ENCODE assay signal across 32 cellular contexts in the genomic region with DNA sequence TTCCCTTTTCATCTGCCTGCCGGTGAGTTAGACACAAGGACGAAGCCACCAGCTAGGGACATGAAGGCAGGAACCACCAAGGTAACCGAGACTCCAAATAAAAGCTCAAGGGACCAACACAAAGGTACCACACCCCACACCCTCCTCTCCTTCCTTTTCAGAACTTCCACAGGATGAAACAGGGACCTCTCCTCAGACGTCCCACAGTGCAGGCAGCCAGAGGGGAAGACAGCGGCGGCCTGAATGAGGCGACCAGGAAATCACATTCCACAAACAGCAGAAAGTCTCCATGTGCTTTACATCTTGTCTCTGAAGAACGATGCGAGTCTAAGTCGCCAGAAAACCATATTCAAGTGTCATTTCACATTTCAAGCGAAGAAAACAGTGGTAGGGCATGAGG.
"Had no signal": no experiment of that assay in that cellular context is flagged by ENCODE, and none has a peak within 500 bp of the region (broad histone marks: within the 10 kb centered on the region; RNA-seq: fewer than 3 reads in every experiment).

No MANE protein-coding gene starts in this region.

- ATAC-seq: activated CD4-positive, alpha-beta T cell treated with anti-CD3 and anti-CD28 coated beads for 36 hours; activated naive CD4-positive, alpha-beta T cell treated with anti-CD3 and anti-CD28 coated beads, Interleukin-2, amount 50 U/mL, for 72 hours; activated naive CD8-positive, alpha-beta T cell treated with anti-CD3 and anti-CD28 coated beads, Interleukin-2, amount 50 U/mL, for 24 hours had no signal

- H3K36me3 Mint-ChIP-seq: activated naive CD4-positive, alpha-beta T cell treated with anti-CD3 and anti-CD28 coated beads, Interleukin-2, amount 50 U/mL, for 72 hours had no signal

- H3K27ac Mint-ChIP-seq: activated B cell treated with CpG ODN at 0.5 μM for 24 hours; activated CD4-positive, alpha-beta memory T cell treated with anti-CD3 and anti-CD28 coated beads, Interleukin-2, amount 10 ng/mL, durations not matched to agents 7 days and 5 days; activated CD4-positive, alpha-beta T cell treated with anti-CD3 and anti-CD28 coated beads for 36 hours; activated naive CD4-positive, alpha-beta T cell treated with anti-CD3 and anti-CD28 coated beads, Interleukin-2, amount 50 U/mL, for 72 hours; activated naive CD8-positive, alpha-beta T cell treated with anti-CD3 and anti-CD28 coated beads, Interleukin-2, amount 50 U/mL, for 24 hours; activated T-helper 1 cell treated with anti-CD3 and anti-CD28 coated beads, Interleukin-12 subunit alpha, Interleukin-12 subunit beta, Interleukin-2, Interleukin-4 antibody, amounts not matched to agents 30 ng/mL and 10 ng/mL and 1 ng/mL, durations not matched to agents 14 hours and 24 hours and 36 hours had no signal

- H3K4me3 Mint-ChIP-seq: activated B cell treated with CpG ODN at 0.5 μM for 24 hours; activated CD4-positive, alpha-beta memory T cell treated with anti-CD3 and anti-CD28 coated beads, Interleukin-2, amount 10 ng/mL, durations not matched to agents 7 days and 5 days; activated CD4-positive, alpha-beta T cell treated with anti-CD3 and anti-CD28 coated beads for 36 hours; activated naive CD8-positive, alpha-beta T cell treated with anti-CD3 and anti-CD28 coated beads, Interleukin-2, amount 50 U/mL, for 24 hours; activated T-helper 1 cell treated with anti-CD3 and anti-CD28 coated beads, Interleukin-12 subunit alpha, Interleukin-12 subunit beta, Interleukin-2, Interleukin-4 antibody, amounts not matched to agents 30 ng/mL and 10 ng/mL and 1 ng/mL, durations not matched to agents 14 hours and 24 hours and 36 hours; brain; central memory CD8-positive, alpha-beta T cell had no signal

- DNase-seq: activated B cell treated with CpG ODN at 0.5 μM for 24 hours; activated CD4-positive, alpha-beta memory T cell treated with anti-CD3 and anti-CD28 coated beads, Interleukin-2, amount 10 ng/mL, durations not matched to agents 7 days and 5 days; activated CD4-positive, alpha-beta T cell treated with anti-CD3 and anti-CD28 coated beads for 36 hours; activated CD4-positive, alpha-beta T cell treated with anti-CD3 and anti-CD28 coated beads, Interleukin-2, amount 50 U/mL, for 1 hour; activated effector memory CD4-positive, alpha-beta T cell treated with Interleukin-2 at 50 U/mL for 16 hours; activated naive CD4-positive, alpha-beta T cell; activated naive CD8-positive, alpha-beta T cell treated with anti-CD3 and anti-CD28 coated beads, Interleukin-2, amount 50 U/mL, for 24 hours; amniotic stem cell; MG63; MV-4-11; NCI-H1092 treated with DMSO at 0.1 percent for 48 hours; NCI-H1417 treated with DMSO at 0.1 percent for 48 hours; NCI-H1694; NCI-H2029; NCI-H2107; NCI-H2171 treated with DMSO at 0.1 percent for 48 hours; NCI-H345; NCI-H510A; NCI-H526 treated with DMSO at 0.1 percent for 48 hours; NCI-H82; OCI-M1; Right ventricle myocardium superior; SJCRH30; SK-N-SH; T-helper 1 cell had no signal

- H3K27me3 Mint-ChIP-seq: activated CD4-positive, alpha-beta T cell treated with anti-CD3 and anti-CD28 coated beads for 36 hours; brain had no signal

- H3K4me1 Mint-ChIP-seq: activated B cell treated with CpG ODN at 0.5 μM for 24 hours; activated CD4-positive, alpha-beta memory T cell treated with anti-CD3 and anti-CD28 coated beads, Interleukin-2, amount 10 ng/mL, durations not matched to agents 7 days and 5 days; activated CD4-positive, alpha-beta T cell treated with anti-CD3 and anti-CD28 coated beads for 36 hours; activated naive CD8-positive, alpha-beta T cell treated with anti-CD3 and anti-CD28 coated beads, Interleukin-2, amount 50 U/mL, for 24 hours; central memory CD8-positive, alpha-beta T cell had no signal

- H3K9me3 Mint-ChIP-seq: activated B cell treated with CpG ODN at 0.5 μM for 24 hours; activated CD4-positive, alpha-beta memory T cell treated with anti-CD3 and anti-CD28 coated beads, Interleukin-2, amount 10 ng/mL, durations not matched to agents 7 days and 5 days; activated naive CD4-positive, alpha-beta T cell treated with anti-CD3 and anti-CD28 coated beads, Interleukin-2, amount 50 U/mL, for 72 hours; activated naive CD8-positive, alpha-beta T cell treated with anti-CD3 and anti-CD28 coated beads, Interleukin-2, amount 50 U/mL, for 24 hours; activated T-helper 1 cell treated with anti-CD3 and anti-CD28 coated beads, Interleukin-12 subunit alpha, Interleukin-12 subunit beta, Interleukin-2, Interleukin-4 antibody, amounts not matched to agents 30 ng/mL and 10 ng/mL and 1 ng/mL, durations not matched to agents 14 hours and 24 hours and 36 hours; central memory CD8-positive, alpha-beta T cell had no signal

- H3K9me2 ChIP-seq: SK-N-SH had no signal

- H3K9me3 ChIP-seq: ascending aorta, MG63, Peyer's patch, SJCRH30, SK-N-SH had no signal

- H3K27me3 ChIP-seq: ascending aorta, MG63, Peyer's patch, SJCRH30 had no signal

- H3K4me3 ChIP-seq: ascending aorta, MG63, Peyer's patch, SJCRH30 had no signal

- H3K9ac ChIP-seq: SK-N-SH had no signal

- H3K4me2 ChIP-seq: SK-N-SH had no signal

- H3K27ac ChIP-seq: ascending aorta, Peyer's patch, RWPE1, SJCRH30 had no signal

- H3K36me3 ChIP-seq: ascending aorta, MG63, Peyer's patch, SJCRH30 had no signal
